ENCODE assay signal across 20 cellular contexts in the genomic region with DNA sequence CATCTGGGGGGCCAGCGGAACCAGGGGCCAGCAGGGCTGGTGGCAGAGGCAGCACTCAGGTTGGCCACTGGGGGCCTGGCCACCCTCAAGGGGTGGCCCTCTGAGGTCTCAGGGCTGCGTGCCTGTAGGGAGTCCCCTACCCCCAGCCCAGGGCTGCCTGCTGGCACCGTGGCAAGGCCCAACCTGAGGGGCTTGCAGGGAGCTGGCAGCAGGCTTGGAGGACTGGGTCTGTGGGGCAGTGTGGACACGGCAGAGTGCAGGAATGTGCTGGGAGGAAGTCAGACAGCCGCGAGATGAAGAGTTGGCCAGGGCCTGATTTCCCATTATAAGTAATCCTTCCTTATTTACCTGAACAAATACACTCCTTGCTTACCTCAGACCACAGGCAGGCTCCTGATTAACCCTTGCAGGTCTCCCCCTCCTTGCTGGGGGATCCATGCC. TPM values are rescaled to one million over a fixed set of nuclear protein-coding genes. Genes with fewer than 3 reads are reported as not detected.
DNase-seq lines count a peak whose midpoint lies in the region; ATAC-seq, FAIRE-seq and TF ChIP-seq lines count a peak whose summit lies in the region.
"Had no signal": no experiment of that assay in that cellular context is flagged by ENCODE, and none has a peak within 500 bp of the region (broad histone marks: within the 10 kb centered on the region; RNA-seq: fewer than 3 reads in every experiment).

A gene (minus strand): TSS at position 299 of the 441 bp plus-strand sequence. CDS start 11,874 bp downstream, outside the sequence.

- no peaks in the 10 kb centered on the region for H3K36me3 Mint-ChIP-seq in activated CD4-positive, alpha-beta T cell treated with anti-CD3 and anti-CD28 coated beads, Interleukin-2, amount 10 ng/mL, durations not matched to agents 7 days and 5 days (ENCODE audit: low read depth)
- H3K36me3 Mint-ChIP-seq in T-helper 17 cell (ENCODE audit: low read depth): peaks cover 3% of the 10 kb centered on the region
- H3K36me3 Mint-ChIP-seq: immature natural killer cell; naive thymus-derived CD8-positive, alpha-beta T cell had no signal

- H3K27me3 Mint-ChIP-seq in activated CD4-positive, alpha-beta T cell treated with anti-CD3 and anti-CD28 coated beads, Interleukin-2, amount 10 ng/mL, durations not matched to agents 7 days and 5 days: no peaks in the 10 kb centered on the region
- peaks cover 9% of the 10 kb centered on the region for H3K27me3 Mint-ChIP-seq in T-helper 17 cell

- intact Hi-C loops in body of pancreas (cut with DNase I) (no loop called here), lower lobe of right lung (cut with DNase I) (no loop called here), left cardiac atrium (cut with DNase I) (no loop called here)

- FAIRE-seq in urothelium cell line (lab: Jason Lieb, UNC): no peak
- FAIRE-seq: RCC 7860 had no signal

- in situ Hi-C loops in ACHN (cut with HindIII; ENCODE audit: low pct_ligation_motif_present, low pct_unique_long_range_greater_than_20kb, low sequenced_read_pairs): no loop called here

- CTCF ChIA-PET in activated CD4-positive, alpha-beta T cell treated with anti-CD3 and anti-CD28 coated beads, Interleukin-2, amount 10 ng/mL, durations not matched to agents 7 days and 5 days (lab: Charles Lee): interaction anchor here (1.6 kb wide), 1 partner anchor 10 kb away, joined by 3 read pairs; no protein-coding TSS in a partner anchor

- DNase-seq in activated CD4-positive, alpha-beta T cell treated with anti-CD3 and anti-CD28 coated beads, Interleukin-2, amount 10 ng/mL, durations not matched to agents 7 days and 5 days: no peak
- no peak for DNase-seq in activated CD4-positive, alpha-beta T cell treated with anti-CD3 and anti-CD28 coated beads, Interleukin-2, amount 50 U/mL, for 4 hours
- DNase-seq in body of pancreas: peak in 3 of 4 donors; percentile 20 to 37 (median 24)
- DNase-seq in lower lobe of right lung: no peak
- DNase-seq in urothelium cell line (ENCODE audit: low spot score): peak; percentile 44
- DNase-seq in ACHN: no peak
- DNase-seq in T-helper 17 cell: no peak
- DNase-seq in left cardiac atrium: no peak
- DNase-seq: activated CD4-positive, alpha-beta T cell treated with anti-CD3 and anti-CD28 coated beads, Interleukin-2, amount 50 U/mL, for 1 hour; activated T-cell treated with anti-CD3 and anti-CD28 coated beads, Interleukin-2, amount 50 U/mL, for 72 hours; effector memory CD4-positive, alpha-beta T cell; foreskin melanocyte; immature natural killer cell; MV-4-11; naive thymus-derived CD8-positive, alpha-beta T cell had no signal

- H3K4me1 ChIP-seq in body of pancreas: no peaks in the 10 kb centered on the region
- H3K4me1 ChIP-seq in lower lobe of right lung: no peaks in the 10 kb centered on the region
- H3K4me1 ChIP-seq: ascending aorta had no signal

- TF ChIP-seq POLR2A in body of pancreas (IDR thresholded peaks at IDR 0.05): no peak

- H3K36me3 ChIP-seq in body of pancreas (replicated peaks in 1 of 2; ENCODE audit: insufficient read depth in 1 of 2, low read depth in 2 of 2): no peaks in the 10 kb centered on the region
- H3K36me3 ChIP-seq in lower lobe of right lung: no peaks in the 10 kb centered on the region
- H3K36me3 ChIP-seq: ascending aorta had no signal

- no peaks in the 10 kb centered on the region for H3K27me3 ChIP-seq in body of pancreas
- H3K27me3 ChIP-seq in lower lobe of right lung (ENCODE audit: low read depth): no peaks in the 10 kb centered on the region
- H3K27me3 ChIP-seq: ascending aorta had no signal

- no peaks in the 10 kb centered on the region for H3K9me3 ChIP-seq in body of pancreas
- no peaks in the 10 kb centered on the region for H3K9me3 ChIP-seq in lower lobe of right lung
- no peaks in the 10 kb centered on the region for H3K9me3 ChIP-seq in T-helper 17 cell (ENCODE audit: control insufficient read depth, low read length, poor library complexity, severe bottlenecking)

- peaks cover 17% of the 10 kb centered on the region for H3K4me1 Mint-ChIP-seq in activated CD4-positive, alpha-beta T cell treated with anti-CD3 and anti-CD28 coated beads, Interleukin-2, amount 10 ng/mL, durations not matched to agents 7 days and 5 days
- H3K4me1 Mint-ChIP-seq in T-helper 17 cell: peaks cover 8% of the 10 kb centered on the region

- no peak for TF ChIP-seq CTCF in body of pancreas (IDR thresholded peaks at IDR 0.05)
- no peak for TF ChIP-seq CTCF in lower lobe of right lung (IDR thresholded peaks at IDR 0.05)

- no peak within 1 kb of the TSS for H3K4me3 ChIP-seq in body of pancreas
- peak within 1 kb of the TSS; percentile 30 for H3K4me3 ChIP-seq in lower lobe of right lung
- H3K4me3 ChIP-seq: ascending aorta, smooth muscle cell had no signal

- no peak within 1 kb of the TSS for H3K4me3 Mint-ChIP-seq in activated CD4-positive, alpha-beta T cell treated with anti-CD3 and anti-CD28 coated beads, Interleukin-2, amount 10 ng/mL, durations not matched to agents 7 days and 5 days
- no peak within 1 kb of the TSS for H3K4me3 Mint-ChIP-seq in T-helper 17 cell
- H3K4me3 Mint-ChIP-seq: activated T-cell treated with anti-CD3 and anti-CD28 coated beads, Interleukin-2, amount 50 U/mL, for 72 hours had no signal

- peak within 1 kb of the TSS; percentile 36 for H3K27ac Mint-ChIP-seq in activated CD4-positive, alpha-beta T cell treated with anti-CD3 and anti-CD28 coated beads, Interleukin-2, amount 10 ng/mL, durations not matched to agents 7 days and 5 days
- no peak within 1 kb of the TSS for H3K27ac Mint-ChIP-seq in T-helper 17 cell
- H3K27ac Mint-ChIP-seq: activated T-cell treated with anti-CD3 and anti-CD28 coated beads, Interleukin-2, amount 50 U/mL, for 72 hours had no signal

- no peaks in the 10 kb centered on the region for H3K9me3 Mint-ChIP-seq in activated CD4-positive, alpha-beta T cell treated with anti-CD3 and anti-CD28 coated beads, Interleukin-2, amount 10 ng/mL, durations not matched to agents 7 days and 5 days
- H3K9me3 Mint-ChIP-seq: activated T-cell treated with anti-CD3 and anti-CD28 coated beads, Interleukin-2, amount 50 U/mL, for 72 hours; immature natural killer cell had no signal

- H3K27ac ChIP-seq in body of pancreas: no peak within 1 kb of the TSS
- H3K27ac ChIP-seq in lower lobe of right lung: no peak within 1 kb of the TSS
- H3K27ac ChIP-seq: ascending aorta had no signal

- WGBS in body of pancreas, 2 donors: 18 to 31% methylated on average over 4 to 6 of the region's 6 CpGs

- POLR2A ChIA-PET in activated CD4-positive, alpha-beta T cell treated with anti-CD3 and anti-CD28 coated beads, Interleukin-2, amount 10 ng/mL, durations not matched to agents 7 days and 5 days (lab: Charles Lee): no interaction called here

- ATAC-seq in body of pancreas (peak; percentile 53), lower lobe of right lung (peak; percentile 60 to 75), T-helper 17 cell (no peak), left cardiac atrium (no peak)
- ATAC-seq: activated T-cell treated with anti-CD3 and anti-CD28 coated beads, Interleukin-2, amount 50 U/mL, for 72 hours; naive thymus-derived CD8-positive, alpha-beta T cell had no signal

RNA-seq across cellular contexts. Expression of the gene that starts here (rescaled TPM):
- not detected for total RNA-seq in activated CD4-positive, alpha-beta T cell treated with anti-CD3 and anti-CD28 coated beads, Interleukin-2, amount 10 ng/mL, durations not matched to agents 7 days and 5 days
- total RNA-seq in body of pancreas (not detected), lower lobe of right lung (3.5 TPM), T-helper 17 cell (under 1 TPM; 0.23 to 0.35 TPM), left cardiac atrium (under 1 TPM in 1 of 2 donors, not detected in 1; 0.16 TPM)
- total RNA-seq: A673; ascending aorta; naive thymus-derived CD8-positive, alpha-beta T cell; smooth muscle cell; T-helper 1 cell treated with Interleukin-12 subunit alpha and Interleukin-12 subunit beta and Interleukin-4 antibody, amounts not matched to agents 30 ng/mL and 1 ng/mL, for 36 hours had no signal

Comparison
In these comparisons a context has a peak if more than half of its experiments do, and no peak if none do; other contexts are left out.
1. Peak in DNase-seq and ATAC-seq in body of pancreas; RNA of the gene not detected or under 1 TPM.
2. ATAC-seq: peak in lower lobe of right lung (2 of 2); none in T-helper 17 cell (single experiment) and left cardiac atrium (0 of 2).